ENCODE assay signal across 21 cellular contexts in genomic region chr20:51711426-51711825, GRCh38. TPM values are rescaled to one million over a fixed set of nuclear protein-coding genes. Genes with fewer than 3 reads are reported as not detected.
A peak's percentile ranks its signal among the peaks of the same experiment; 100 is the strongest.
DNase-seq lines count a peak whose midpoint lies in the region; ATAC-seq and TF ChIP-seq lines count a peak whose summit lies in the region.
"Had no signal": no experiment of that assay in that cellular context is flagged by ENCODE, and none has a peak within 500 bp of the region (broad histone marks: within the 10 kb centered on the region; RNA-seq: fewer than 3 reads in every experiment).

No MANE protein-coding gene starts in this region.

- H2AK5ac ChIP-seq in H9 (ENCODE audit: insufficient read length, low read length), result no peak overlapping the region

- H3K27ac ChIP-seq in H9 (ENCODE audit: insufficient read length, low read depth, low read length), result no peak overlapping the region
- no peak overlapping the region for H3K27ac ChIP-seq in endodermal cell (ENCODE audit: low read depth, low read length)
- H3K27ac ChIP-seq in neural progenitor cell, result peak overlapping the region; percentile 66
- no peak overlapping the region for H3K27ac ChIP-seq in body of pancreas
- H3K27ac ChIP-seq: A549, SJSA1 had no signal

- H3K79me2 ChIP-seq in H9 (ENCODE audit: insufficient read depth, low read length) (no peaks in the 10 kb centered on the region), neural progenitor cell (ENCODE audit: low read depth) (no peaks in the 10 kb centered on the region)

- H3K4me3 Mint-ChIP-seq in H9 (peak overlapping the region in 1 of 2 experiments; percentile 51; a peak in 2 of 5 replicates), endodermal cell (no peak overlapping the region), neural progenitor cell (peak overlapping the region; percentile 35)
- H3K4me3 Mint-ChIP-seq in activated naive CD8-positive, alpha-beta T cell treated with anti-CD3 and anti-CD28 coated beads, Interleukin-2, amount 50 U/mL, for 24 hours, result no peak overlapping the region
- H3K4me3 Mint-ChIP-seq: B cell, CD14-positive monocyte had no signal

- no peak overlapping the region for H3K18ac ChIP-seq in H9 (ENCODE audit: insufficient read length, low read depth, low read length)

- no peak overlapping the region for H2BK120ac ChIP-seq in H9 (ENCODE audit: low read depth, low read length, poor library complexity, severe bottlenecking)

- H4K20me1 ChIP-seq in H9 (ENCODE audit: control insufficient read depth, insufficient read depth, insufficient read length) (no peaks in the 10 kb centered on the region), neural progenitor cell (ENCODE audit: low read depth) (no peaks in the 10 kb centered on the region)

- H2BK5ac ChIP-seq in H9 (ENCODE audit: insufficient read length, low read length), result no peak overlapping the region

- peaks cover 12% of the 10 kb centered on the region; the same call in 1 of the 2 replicates for H3K4me1 ChIP-seq in H9 (ENCODE audit: insufficient read depth, low read length)
- peaks cover 11% of the 10 kb centered on the region for H3K4me1 ChIP-seq in endodermal cell (ENCODE audit: control insufficient read depth, insufficient read depth, low read length)
- H3K4me1 ChIP-seq in neural progenitor cell, result peaks cover 37% of the 10 kb centered on the region
- no peaks in the 10 kb centered on the region for H3K4me1 ChIP-seq in body of pancreas
- H3K4me1 ChIP-seq: A549 had no signal

- TF ChIP-seq CTCF in H9 (conservative IDR thresholded peaks at IDR 0.05), result no peak
- TF ChIP-seq CTCF in endodermal cell (conservative IDR thresholded peaks at IDR 0.05), result no peak
- TF ChIP-seq CTCF in neural progenitor cell (IDR thresholded peaks at IDR 0.05), result no peak
- TF ChIP-seq CTCF in body of pancreas (IDR thresholded peaks at IDR 0.05), result no peak

- no peak overlapping the region for H2BK20ac ChIP-seq in H9 (ENCODE audit: low read depth, low read length, poor library complexity, severe bottlenecking)

- H3K23me2 ChIP-seq in H9 (ENCODE audit: insufficient read length, low read depth, low read length, poor library complexity, severe bottlenecking), result peaks cover 5% of the 10 kb centered on the region

- H3K4me2 ChIP-seq in H9 (ENCODE audit: insufficient read depth, insufficient read length, low read length) (no peak overlapping the region), neural progenitor cell (peak overlapping the region; percentile 41)
- H3K4me2 ChIP-seq: A549 had no signal

- H3K27me3 ChIP-seq in H9 (ENCODE audit: insufficient read depth, low read length), result no peaks in the 10 kb centered on the region
- no peaks in the 10 kb centered on the region for H3K27me3 ChIP-seq in endodermal cell (ENCODE audit: control insufficient read depth, insufficient read depth, low read length, poor library complexity, severe bottlenecking)
- no peaks in the 10 kb centered on the region for H3K27me3 ChIP-seq in neural progenitor cell
- H3K27me3 ChIP-seq in body of pancreas, result no peaks in the 10 kb centered on the region
- H3K27me3 ChIP-seq: SJSA1 had no signal

- H2BK12ac ChIP-seq in H9 (ENCODE audit: insufficient read length, low read depth, low read length), result no peak overlapping the region

- H3K4me1 Mint-ChIP-seq in H9 (peaks cover 45 to 61% of the 10 kb centered on the region in 2 experiments), endodermal cell (peaks cover 52% of the 10 kb centered on the region), neural progenitor cell (peaks cover 48% of the 10 kb centered on the region)
- H3K4me1 Mint-ChIP-seq in activated naive CD8-positive, alpha-beta T cell treated with anti-CD3 and anti-CD28 coated beads, Interleukin-2, amount 50 U/mL, for 24 hours, result peaks cover 17% of the 10 kb centered on the region
- H3K4me1 Mint-ChIP-seq: B cell, CD14-positive monocyte had no signal

- no peak overlapping the region for H4K8ac ChIP-seq in H9 (replicated peaks; ENCODE audit: insufficient read length, low read depth, low read length)

- H3K23ac ChIP-seq in H9 (ENCODE audit: insufficient read length, low read depth, low read length), result no peak overlapping the region

- DNase-seq in H9, result no peak
- peak; percentile 73 for DNase-seq in NCI-H82 (lab: John Stamatoyannopoulos, UW)
- DNase-seq in endodermal cell, result no peak
- DNase-seq in neural progenitor cell (ENCODE audit: low spot score), result peak; percentile 50
- no peak for DNase-seq in body of pancreas
- DNase-seq in activated naive CD8-positive, alpha-beta T cell treated with anti-CD3 and anti-CD28 coated beads, Interleukin-2, amount 50 U/mL, for 24 hours, result no peak
- DNase-seq: DMS53, MM.1S, NCI-H1048, NCI-H1436, NCI-H187 treated with DMSO at 0.1 percent for 48 hours, NCI-H510A treated with DMSO at 0.1 percent for 48 hours, NCI-H774, OCI-M1 had no signal

- H3K4me3 ChIP-seq in endodermal cell (ENCODE audit: low read length), result peak overlapping the region; percentile 33
- H3K4me3 ChIP-seq in neural progenitor cell, result no peak overlapping the region
- H3K4me3 ChIP-seq in body of pancreas, result no peak overlapping the region
- H3K4me3 ChIP-seq: A549, HAP-1, K562, SJSA1 had no signal

- H3K36me3 Mint-ChIP-seq in H9 (ENCODE audit: insufficient read depth in 1 of 3, low read depth in 3 of 3), result peaks cover 0 to 4% (median 0%) of the 10 kb centered on the region in 3 experiments; a peak in 2 of 7 replicates
- peaks cover 33% of the 10 kb centered on the region for H3K36me3 Mint-ChIP-seq in endodermal cell (ENCODE audit: low read depth)
- H3K36me3 Mint-ChIP-seq in neural progenitor cell, result peaks cover 5% of the 10 kb centered on the region
- H3K36me3 Mint-ChIP-seq in activated naive CD8-positive, alpha-beta T cell treated with anti-CD3 and anti-CD28 coated beads, Interleukin-2, amount 50 U/mL, for 24 hours (ENCODE audit: low read depth), result no peaks in the 10 kb centered on the region
- H3K36me3 Mint-ChIP-seq: CD14-positive monocyte had no signal

- H3K56ac ChIP-seq in H9 (ENCODE audit: insufficient read length, low read depth, low read length), result no peak overlapping the region

- no peak for TF ChIP-seq POLR2A in body of pancreas (IDR thresholded peaks at IDR 0.05)

- no peak overlapping the region for H4K91ac ChIP-seq in H9 (ENCODE audit: insufficient read length, low read depth, low read length)

- no peak overlapping the region for H3T11ph ChIP-seq in H9 (ENCODE audit: low read length)

- H2BK15ac ChIP-seq in H9 (ENCODE audit: low read depth, low read length), result no peak overlapping the region

- WGBS in H9 (ENCODE audit: extremely low coverage, insufficient read length, low lambda C conversion rate), result no CpG with 5 or more reads among the region's 2 CpGs
- 59 to 60% methylated on average over 1 of the region's 2 CpGs for WGBS in endodermal cell (ENCODE audit: insufficient coverage in 1 of 2, insufficient read length in 1 of 2), 2 experiments
- 78 to 89% methylated on average over 2 of the region's 2 CpGs for WGBS in body of pancreas, 2 donors

- no peak overlapping the region for H4K5ac ChIP-seq in H9 (ENCODE audit: insufficient read length, low read depth, low read length)

- H2AFZ ChIP-seq in H9 (ENCODE audit: low read length) (no peak overlapping the region), neural progenitor cell (replicated peaks) (no peak overlapping the region)

- no peaks in the 10 kb centered on the region for H3K79me1 ChIP-seq in H9 (ENCODE audit: insufficient read depth, low read depth, low read length, poor library complexity, severe bottlenecking)

- no peaks in the 10 kb centered on the region for H3K27me3 Mint-ChIP-seq in H9 (ENCODE audit: low read depth)
- H3K27me3 Mint-ChIP-seq in endodermal cell (ENCODE audit: insufficient read depth), result peaks cover 4% of the 10 kb centered on the region
- H3K27me3 Mint-ChIP-seq in neural progenitor cell (ENCODE audit: insufficient read depth, low read depth), result peaks cover 4% of the 10 kb centered on the region
- peaks cover 6% of the 10 kb centered on the region for H3K27me3 Mint-ChIP-seq in activated naive CD8-positive, alpha-beta T cell treated with anti-CD3 and anti-CD28 coated beads, Interleukin-2, amount 50 U/mL, for 24 hours

- H3K14ac ChIP-seq in H9 (ENCODE audit: insufficient read depth, low read length), result no peak overlapping the region

- H3K9ac ChIP-seq in H9 (ENCODE audit: extremely low read depth, insufficient read length, low read length) (no peak overlapping the region), endodermal cell (ENCODE audit: extremely low read depth, low read length, poor library complexity, severe bottlenecking) (no peak overlapping the region), neural progenitor cell (no peak overlapping the region)

- H3K9me3 Mint-ChIP-seq in H9 (no peaks in the 10 kb centered on the region; a peak in 1 of 5 replicates), endodermal cell (no peaks in the 10 kb centered on the region), neural progenitor cell (no peaks in the 10 kb centered on the region)
- no peaks in the 10 kb centered on the region for H3K9me3 Mint-ChIP-seq in activated naive CD8-positive, alpha-beta T cell treated with anti-CD3 and anti-CD28 coated beads, Interleukin-2, amount 50 U/mL, for 24 hours

- H3K36me3 ChIP-seq in endodermal cell (ENCODE audit: control insufficient read depth, insufficient read depth, low read length) (peaks cover 7% of the 10 kb centered on the region), neural progenitor cell (no peaks in the 10 kb centered on the region), body of pancreas (replicated peaks in 1 of 2; ENCODE audit: insufficient read depth in 1 of 2, low read depth in 2 of 2) (no peaks in the 10 kb centered on the region)
- H3K36me3 ChIP-seq: HAP-1 had no signal

- no peaks in the 10 kb centered on the region for H3K9me3 ChIP-seq in H9 (ENCODE audit: control insufficient read depth, low read depth, low read length)
- H3K9me3 ChIP-seq in endodermal cell (ENCODE audit: control insufficient read depth, low read length), result no peaks in the 10 kb centered on the region
- no peaks in the 10 kb centered on the region for H3K9me3 ChIP-seq in neural progenitor cell (ENCODE audit: low read depth)
- no peaks in the 10 kb centered on the region for H3K9me3 ChIP-seq in body of pancreas
- H3K9me3 ChIP-seq: A549, HAP-1, SJSA1 had no signal

- peaks cover 43% of the 10 kb centered on the region for H3F3A ChIP-seq in neural progenitor cell (ENCODE audit: low read depth)

- intact Hi-C loops in body of pancreas (cut with DNase I), result no loop called here

- H3K4ac ChIP-seq in H9 (ENCODE audit: low read depth, low read length), result no peak overlapping the region

- ATAC-seq in body of pancreas (no peak), GM19463 (IDR thresholded peaks at IDR 0.05; ENCODE audit: unreplicated experiment) (no peak)
- ATAC-seq in activated naive CD8-positive, alpha-beta T cell treated with anti-CD3 and anti-CD28 coated beads, Interleukin-2, amount 50 U/mL, for 24 hours, result no peak
- ATAC-seq: A549, K562 had no signal

- H3K27ac Mint-ChIP-seq in H9 (peak overlapping the region in 2 of 3 experiments; percentile 93 to 96; a peak in 5 of 7 replicates), endodermal cell (peak overlapping the region; percentile 10), neural progenitor cell (peak overlapping the region; percentile 90)
- H3K27ac Mint-ChIP-seq in activated naive CD8-positive, alpha-beta T cell treated with anti-CD3 and anti-CD28 coated beads, Interleukin-2, amount 50 U/mL, for 24 hours, result no peak overlapping the region
- H3K27ac Mint-ChIP-seq: B cell had no signal

RNA-seq across cellular contexts. Expression of gene ATP9A, which starts 56.8 kb away (rescaled TPM):
- total RNA-seq in H9 (2021) (11.5 and 12.1 TPM in 2 replicates), endodermal cell (10 to 100 TPM; 26.7 to 27.9 TPM), neural progenitor cell (ENCODE audit: low replicate concordance) (17.6 and 18.2 TPM in 2 replicates), body of pancreas (10 to 100 TPM; 16.8 to 24.6 TPM)
- polyA plus RNA-seq in endodermal cell (2013, experiment 1 of 2), result 18.3 TPM
- 17.1 TPM for polyA plus RNA-seq in endodermal cell (2013, experiment 2 of 2)
- polyA plus RNA-seq: CD14-positive monocyte had no signal

Comparison
In these comparisons a context has a peak if more than half of its experiments do, and no peak if none do; other contexts are left out.
1. DNase-seq: peak in NCI-H82 (single experiment) and neural progenitor cell (single experiment); none in H9 (single experiment), endodermal cell (single experiment), body of pancreas (0 of 4) and activated naive CD8-positive, alpha-beta T cell treated with anti-CD3 and anti-CD28 coated beads, Interleukin-2, amount 50 U/mL, for 24 hours (single experiment).